ENCODE assay signal across 2 cellular contexts in the genomic region with DNA sequence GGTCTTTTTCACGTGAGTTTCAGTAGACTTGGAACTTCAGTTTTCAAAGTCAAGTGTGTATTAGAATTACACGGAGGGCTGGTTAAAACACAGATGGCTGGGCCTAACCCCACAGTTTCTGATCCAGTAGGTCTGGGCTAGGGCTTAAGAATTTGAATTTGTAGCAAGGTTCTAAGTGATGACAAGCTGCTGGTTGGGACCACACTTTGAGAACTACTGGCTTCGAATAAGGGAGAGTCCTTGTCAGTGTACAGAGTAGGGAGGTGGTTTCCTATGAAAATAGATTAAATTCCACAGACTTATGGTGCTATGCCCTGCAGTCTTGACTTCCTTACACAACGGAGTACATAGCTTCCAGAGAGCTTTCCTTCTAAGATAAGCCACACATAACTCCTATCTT.
TF ChIP-seq lines count a peak whose summit lies in the region.

No MANE protein-coding gene starts in this region.

TF ChIP-seq in IMR-90, 13 proteins besides CTCF, POLR2A, EP300 and RAD21:
- 0 out of 2 replicates have a peak, but pooled peaks have one; percentile 11 for TF ChIP-seq MAZ (IDR thresholded peaks at IDR 0.05; ENCODE audit: borderline replicate concordance, low read depth, low read length)
- TF ChIP-seq NFE2L2 (IDR thresholded peaks at IDR 0.05; ENCODE audit: low read depth, low read length) = no peak
- TF ChIP-seq, protein P1, sequence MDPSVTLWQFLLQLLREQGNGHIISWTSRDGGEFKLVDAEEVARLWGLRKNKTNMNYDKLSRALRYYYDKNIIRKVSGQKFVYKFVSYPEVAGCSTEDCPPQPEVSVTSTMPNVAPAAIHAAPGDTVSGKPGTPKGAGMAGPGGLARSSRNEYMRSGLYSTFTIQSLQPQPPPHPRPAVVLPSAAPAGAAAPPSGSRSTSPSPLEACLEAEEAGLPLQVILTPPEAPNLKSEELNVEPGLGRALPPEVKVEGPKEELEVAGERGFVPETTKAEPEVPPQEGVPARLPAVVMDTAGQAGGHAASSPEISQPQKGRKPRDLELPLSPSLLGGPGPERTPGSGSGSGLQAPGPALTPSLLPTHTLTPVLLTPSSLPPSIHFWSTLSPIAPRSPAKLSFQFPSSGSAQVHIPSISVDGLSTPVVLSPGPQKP (IDR thresholded peaks at IDR 0.05; ENCODE audit: borderline replicate concordance, low read depth, low read length) = no peak
- TF ChIP-seq MXI1 (IDR thresholded peaks at IDR 0.05; ENCODE audit: borderline replicate concordance, low read depth, low read length) = no peak

TF ChIP-seq in HepG2, 621 proteins besides CTCF, POLR2A, EP300 and RAD21:
- TF ChIP-seq U2AF1 (optimal IDR thresholded peaks at IDR 0.05; ENCODE audit: low read depth, low read length) = peak; percentile 39
- TF ChIP-seq, protein P2, sequence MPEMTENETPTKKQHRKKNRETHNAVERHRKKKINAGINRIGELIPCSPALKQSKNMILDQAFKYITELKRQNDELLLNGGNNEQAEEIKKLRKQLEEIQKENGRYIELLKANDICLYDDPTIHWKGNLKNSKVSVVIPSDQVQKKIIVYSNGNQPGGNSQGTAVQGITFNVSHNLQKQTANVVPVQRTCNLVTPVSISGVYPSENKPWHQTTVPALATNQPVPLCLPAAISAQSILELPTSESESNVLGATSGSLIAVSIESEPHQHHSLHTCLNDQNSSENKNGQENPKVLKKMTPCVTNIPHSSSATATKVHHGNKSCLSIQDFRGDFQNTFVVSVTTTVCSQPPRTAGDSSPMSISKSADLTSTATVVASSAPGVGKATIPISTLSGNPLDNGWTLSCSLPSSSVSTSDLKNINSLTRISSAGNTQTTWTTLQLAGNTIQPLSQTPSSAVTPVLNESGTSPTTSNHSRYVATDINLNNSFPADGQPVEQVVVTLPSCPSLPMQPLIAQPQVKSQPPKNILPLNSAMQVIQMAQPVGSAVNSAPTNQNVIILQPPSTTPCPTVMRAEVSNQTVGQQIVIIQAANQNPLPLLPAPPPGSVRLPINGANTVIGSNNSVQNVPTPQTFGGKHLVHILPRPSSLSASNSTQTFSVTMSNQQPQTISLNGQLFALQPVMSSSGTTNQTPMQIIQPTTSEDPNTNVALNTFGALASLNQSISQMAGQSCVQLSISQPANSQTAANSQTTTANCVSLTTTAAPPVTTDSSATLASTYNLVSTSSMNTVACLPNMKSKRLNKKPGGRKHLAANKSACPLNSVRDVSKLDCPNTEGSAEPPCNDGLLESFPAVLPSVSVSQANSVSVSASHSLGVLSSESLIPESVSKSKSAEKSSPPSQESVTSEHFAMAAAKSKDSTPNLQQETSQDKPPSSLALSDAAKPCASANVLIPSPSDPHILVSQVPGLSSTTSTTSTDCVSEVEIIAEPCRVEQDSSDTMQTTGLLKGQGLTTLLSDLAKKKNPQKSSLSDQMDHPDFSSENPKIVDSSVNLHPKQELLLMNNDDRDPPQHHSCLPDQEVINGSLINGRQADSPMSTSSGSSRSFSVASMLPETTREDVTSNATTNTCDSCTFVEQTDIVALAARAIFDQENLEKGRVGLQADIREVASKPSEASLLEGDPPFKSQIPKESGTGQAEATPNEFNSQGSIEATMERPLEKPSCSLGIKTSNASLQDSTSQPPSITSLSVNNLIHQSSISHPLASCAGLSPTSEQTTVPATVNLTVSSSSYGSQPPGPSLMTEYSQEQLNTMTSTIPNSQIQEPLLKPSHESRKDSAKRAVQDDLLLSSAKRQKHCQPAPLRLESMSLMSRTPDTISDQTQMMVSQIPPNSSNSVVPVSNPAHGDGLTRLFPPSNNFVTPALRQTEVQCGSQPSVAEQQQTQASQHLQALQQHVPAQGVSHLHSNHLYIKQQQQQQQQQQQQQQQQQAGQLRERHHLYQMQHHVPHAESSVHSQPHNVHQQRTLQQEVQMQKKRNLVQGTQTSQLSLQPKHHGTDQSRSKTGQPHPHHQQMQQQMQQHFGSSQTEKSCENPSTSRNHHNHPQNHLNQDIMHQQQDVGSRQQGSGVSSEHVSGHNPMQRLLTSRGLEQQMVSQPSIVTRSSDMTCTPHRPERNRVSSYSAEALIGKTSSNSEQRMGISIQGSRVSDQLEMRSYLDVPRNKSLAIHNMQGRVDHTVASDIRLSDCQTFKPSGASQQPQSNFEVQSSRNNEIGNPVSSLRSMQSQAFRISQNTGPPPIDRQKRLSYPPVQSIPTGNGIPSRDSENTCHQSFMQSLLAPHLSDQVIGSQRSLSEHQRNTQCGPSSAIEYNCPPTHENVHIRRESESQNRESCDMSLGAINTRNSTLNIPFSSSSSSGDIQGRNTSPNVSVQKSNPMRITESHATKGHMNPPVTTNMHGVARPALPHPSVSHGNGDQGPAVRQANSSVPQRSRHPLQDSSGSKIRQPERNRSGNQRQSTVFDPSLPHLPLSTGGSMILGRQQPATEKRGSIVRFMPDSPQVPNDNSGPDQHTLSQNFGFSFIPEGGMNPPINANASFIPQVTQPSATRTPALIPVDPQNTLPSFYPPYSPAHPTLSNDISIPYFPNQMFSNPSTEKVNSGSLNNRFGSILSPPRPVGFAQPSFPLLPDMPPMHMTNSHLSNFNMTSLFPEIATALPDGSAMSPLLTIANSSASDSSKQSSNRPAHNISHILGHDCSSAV (CRISPR knock-in tag; IDR thresholded peaks at IDR 0.05; ENCODE audit: borderline replicate concordance) = no peak
